1 cellular context compared by ENCODE assay signal in the genomic region with DNA sequence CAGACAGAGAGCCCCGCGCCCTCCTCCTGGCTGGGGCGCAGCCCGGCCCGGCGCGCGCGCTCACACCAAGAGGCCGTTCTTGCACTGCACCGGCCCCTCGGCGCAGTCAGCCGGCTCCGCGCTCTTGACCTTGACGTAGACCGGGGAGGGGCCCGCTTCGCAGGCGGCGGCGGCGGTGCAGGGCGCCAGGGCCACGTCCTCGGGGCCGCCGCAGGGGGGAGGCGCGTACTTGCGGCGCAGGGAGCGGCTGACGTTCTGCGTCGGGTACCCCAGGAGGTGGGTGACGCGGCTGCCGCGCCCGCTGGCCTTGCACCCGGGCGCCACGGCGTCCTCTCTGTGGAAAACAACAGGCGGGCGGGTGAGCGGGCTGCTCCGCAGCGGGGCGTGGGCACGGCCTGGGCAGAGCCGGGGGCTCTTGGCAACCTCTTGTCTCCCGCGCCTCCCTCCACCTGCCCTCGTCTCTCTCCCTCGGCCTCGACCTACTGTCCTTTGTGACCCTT.
TF ChIP-seq lines count a peak whose summit lies in the region.

No MANE protein-coding gene starts in this region.

TF ChIP-seq in WTC11, 78 proteins besides CTCF, POLR2A, EP300 and RAD21 (continued from another document):
- TF ChIP-seq, protein P1, sequence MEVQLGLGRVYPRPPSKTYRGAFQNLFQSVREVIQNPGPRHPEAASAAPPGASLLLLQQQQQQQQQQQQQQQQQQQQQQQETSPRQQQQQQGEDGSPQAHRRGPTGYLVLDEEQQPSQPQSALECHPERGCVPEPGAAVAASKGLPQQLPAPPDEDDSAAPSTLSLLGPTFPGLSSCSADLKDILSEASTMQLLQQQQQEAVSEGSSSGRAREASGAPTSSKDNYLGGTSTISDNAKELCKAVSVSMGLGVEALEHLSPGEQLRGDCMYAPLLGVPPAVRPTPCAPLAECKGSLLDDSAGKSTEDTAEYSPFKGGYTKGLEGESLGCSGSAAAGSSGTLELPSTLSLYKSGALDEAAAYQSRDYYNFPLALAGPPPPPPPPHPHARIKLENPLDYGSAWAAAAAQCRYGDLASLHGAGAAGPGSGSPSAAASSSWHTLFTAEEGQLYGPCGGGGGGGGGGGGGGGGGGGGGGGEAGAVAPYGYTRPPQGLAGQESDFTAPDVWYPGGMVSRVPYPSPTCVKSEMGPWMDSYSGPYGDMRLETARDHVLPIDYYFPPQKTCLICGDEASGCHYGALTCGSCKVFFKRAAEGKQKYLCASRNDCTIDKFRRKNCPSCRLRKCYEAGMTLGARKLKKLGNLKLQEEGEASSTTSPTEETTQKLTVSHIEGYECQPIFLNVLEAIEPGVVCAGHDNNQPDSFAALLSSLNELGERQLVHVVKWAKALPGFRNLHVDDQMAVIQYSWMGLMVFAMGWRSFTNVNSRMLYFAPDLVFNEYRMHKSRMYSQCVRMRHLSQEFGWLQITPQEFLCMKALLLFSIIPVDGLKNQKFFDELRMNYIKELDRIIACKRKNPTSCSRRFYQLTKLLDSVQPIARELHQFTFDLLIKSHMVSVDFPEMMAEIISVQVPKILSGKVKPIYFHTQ (CRISPR knock-in tag; IDR thresholded peaks at IDR 0.05): no peak
- TF ChIP-seq OVOL2 (CRISPR knock-in tag; IDR thresholded peaks at IDR 0.05; ENCODE audit: borderline replicate concordance) (no peak), GTF2I (CRISPR knock-in tag; conservative IDR thresholded peaks at IDR 0.05) (no peak), ATF1 (CRISPR knock-in tag; IDR thresholded peaks at IDR 0.05) (no peak), GABPB1 (CRISPR knock-in tag; IDR thresholded peaks at IDR 0.05) (no peak), JAZF1 (CRISPR knock-in tag; IDR thresholded peaks at IDR 0.05) (no peak), HMGA2 (CRISPR knock-in tag; IDR thresholded peaks at IDR 0.05) (no peak), NR3C1 (CRISPR knock-in tag; conservative IDR thresholded peaks at IDR 0.05; ENCODE audit: low read depth) (0 out of 2 replicates have a peak, but pooled peaks have one; percentile 49)
- TF ChIP-seq, protein P2, sequence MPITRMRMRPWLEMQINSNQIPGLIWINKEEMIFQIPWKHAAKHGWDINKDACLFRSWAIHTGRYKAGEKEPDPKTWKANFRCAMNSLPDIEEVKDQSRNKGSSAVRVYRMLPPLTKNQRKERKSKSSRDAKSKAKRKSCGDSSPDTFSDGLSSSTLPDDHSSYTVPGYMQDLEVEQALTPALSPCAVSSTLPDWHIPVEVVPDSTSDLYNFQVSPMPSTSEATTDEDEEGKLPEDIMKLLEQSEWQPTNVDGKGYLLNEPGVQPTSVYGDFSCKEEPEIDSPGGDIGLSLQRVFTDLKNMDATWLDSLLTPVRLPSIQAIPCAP (CRISPR knock-in tag; IDR thresholded peaks at IDR 0.05): no peak
- TF ChIP-seq, protein P3, sequence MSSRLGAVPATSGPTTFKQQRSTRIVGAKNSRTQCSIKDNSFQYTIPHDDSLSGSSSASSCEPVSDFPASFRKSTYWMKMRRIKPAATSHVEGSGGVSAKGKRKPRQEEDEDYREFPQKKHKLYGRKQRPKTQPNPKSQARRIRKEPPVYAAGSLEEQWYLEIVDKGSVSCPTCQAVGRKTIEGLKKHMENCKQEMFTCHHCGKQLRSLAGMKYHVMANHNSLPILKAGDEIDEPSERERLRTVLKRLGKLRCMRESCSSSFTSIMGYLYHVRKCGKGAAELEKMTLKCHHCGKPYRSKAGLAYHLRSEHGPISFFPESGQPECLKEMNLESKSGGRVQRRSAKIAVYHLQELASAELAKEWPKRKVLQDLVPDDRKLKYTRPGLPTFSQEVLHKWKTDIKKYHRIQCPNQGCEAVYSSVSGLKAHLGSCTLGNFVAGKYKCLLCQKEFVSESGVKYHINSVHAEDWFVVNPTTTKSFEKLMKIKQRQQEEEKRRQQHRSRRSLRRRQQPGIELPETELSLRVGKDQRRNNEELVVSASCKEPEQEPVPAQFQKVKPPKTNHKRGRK (CRISPR knock-in tag; IDR thresholded peaks at IDR 0.05; ENCODE audit: borderline replicate concordance): no peak
